In genomic region chr9:105883847-105884246, GRCh38 we compare ENCODE assay signal across 11 cellular contexts.
A peak's percentile ranks its signal among the peaks of the same experiment; 100 is the strongest.
DNase-seq lines count a peak whose midpoint lies in the region; ATAC-seq, FAIRE-seq and TF ChIP-seq lines count a peak whose summit lies in the region.
"Had no signal": no experiment of that assay in that cellular context is flagged by ENCODE, and none has a peak within 500 bp of the region (broad histone marks: within the 10 kb centered on the region; RNA-seq: fewer than 3 reads in every experiment).

No MANE protein-coding gene starts in this region.

- 47 to 72% (median 51%) methylated on average over 2 of the region's 2 CpGs for WGBS in small intestine, 3 donors
- WGBS in HepG2 (ENCODE audit: low lambda C conversion rate), result 0% methylated on average over 1 of the region's 2 CpGs

- no peak overlapping the region for H3K4me3 ChIP-seq in small intestine (ENCODE audit: low read depth in 1 of 2, low read length in 2 of 2)
- no peak overlapping the region for H3K4me3 ChIP-seq in HepG2 (replicated peaks in 1 of 3; ENCODE audit: insufficient read depth in 1 of 3, low read depth in 2 of 3, low read length in 3 of 3)
- H3K4me3 ChIP-seq: thoracic aorta had no signal

- POLR2A ChIA-PET in activated CD8-positive, alpha-beta T cell treated with anti-CD3 and anti-CD28 coated beads, Interleukin-2, amount 10 ng/mL, durations not matched to agents 7 days and 5 days (lab: Charles Lee), result interaction anchor here (0.6 to 2.0 kb wide), 3 partner anchors 9 to 43 kb away, joined by 3 to 5 read pairs (median 3); no protein-coding TSS in a partner anchor
- POLR2A ChIA-PET in HepG2 (lab: Yijun Ruan, JAX), result no interaction called here

- peak overlapping the region; percentile 14 for H3K4me3 Mint-ChIP-seq in activated CD8-positive, alpha-beta T cell treated with anti-CD3 and anti-CD28 coated beads, Interleukin-2, amount 10 ng/mL, durations not matched to agents 7 days and 5 days

- H3K9me3 ChIP-seq in small intestine (ENCODE audit: control insufficient read depth, low read depth), result no peaks in the 10 kb centered on the region
- H3K9me3 ChIP-seq in HepG2 (ENCODE audit: low read length), result no peaks in the 10 kb centered on the region
- H3K9me3 ChIP-seq: thoracic aorta had no signal

- in situ Hi-C loops in HepG2 (cut with HindIII; ENCODE audit: extremely low pct_ligation_motif_present, low pct_unique_long_range_greater_than_20kb), result loop anchor here (5.0 kb wide), 1 partner anchor 42 kb away; no protein-coding TSS in a partner anchor

- H3K27me3 Mint-ChIP-seq in activated CD8-positive, alpha-beta T cell treated with anti-CD3 and anti-CD28 coated beads, Interleukin-2, amount 10 ng/mL, durations not matched to agents 7 days and 5 days (ENCODE audit: low read depth), result peaks cover 19% of the 10 kb centered on the region

- intact Hi-C loops in HepG2 (cut with micrococcal nuclease; ENCODE audit: unreplicated experiment), result loop anchor here (5.0 kb wide), 1 partner anchor 277 kb away; no protein-coding TSS in a partner anchor

- no peak overlapping the region for H3K9ac ChIP-seq in HepG2 (ENCODE audit: insufficient read depth, low read depth, low read length)

- peak overlapping the region; percentile 13 for H3K27ac Mint-ChIP-seq in activated CD8-positive, alpha-beta T cell treated with anti-CD3 and anti-CD28 coated beads, Interleukin-2, amount 10 ng/mL, durations not matched to agents 7 days and 5 days

- H3K4me2 ChIP-seq in HepG2 (ENCODE audit: low read depth, low read length), result no peak overlapping the region

- no peak for TF ChIP-seq RAD21 in HepG2 (CRISPR knock-in tag; IDR thresholded peaks at IDR 0.05)

- CTCF ChIA-PET in activated CD8-positive, alpha-beta T cell treated with anti-CD3 and anti-CD28 coated beads, Interleukin-2, amount 10 ng/mL, durations not matched to agents 7 days and 5 days (lab: Charles Lee), result interaction anchor here (1.3 to 8.8 kb wide), 4 partner anchors 11 to 44 kb away, joined by 3 to 245 read pairs (median 30); no protein-coding TSS in a partner anchor
- CTCF ChIA-PET in HepG2 (lab: Yijun Ruan, JAX; ENCODE audit: low intra/inter-chr PET ratio, low total read pairs), result no interaction called here

- H3K36me3 ChIP-seq in small intestine (ENCODE audit: control insufficient read depth in 2 of 2, insufficient read depth in 2 of 2, low read length in 2 of 2) (no peaks in the 10 kb centered on the region), HepG2 (replicated peaks in 1 of 2; ENCODE audit: control insufficient read depth in 1 of 2, insufficient read depth in 2 of 2, low read length in 2 of 2) (no peaks in the 10 kb centered on the region)
- H3K36me3 ChIP-seq: thoracic aorta had no signal

- FAIRE-seq in small intestine (lab: Jason Lieb, UNC), result no peak
- FAIRE-seq in HepG2 (lab: Jason Lieb, UNC), result no peak

- BruUV-seq in HepG2 (replicated peaks; lab: Mats Ljungman, UMichigan), result no TSS peak

- no peak overlapping the region for H2AFZ ChIP-seq in HepG2 (ENCODE audit: low read length)

- ATAC-seq in GM18861 (IDR thresholded peaks at IDR 0.05; ENCODE audit: unreplicated experiment), result peak; percentile 93
- peak; percentile 84 for ATAC-seq in GM21528 (IDR thresholded peaks at IDR 0.05; ENCODE audit: low FRiP score, unreplicated experiment)
- ATAC-seq in HG03432 (IDR thresholded peaks at IDR 0.05; ENCODE audit: unreplicated experiment), result peak; percentile 95
- peak; percentile 73 for ATAC-seq in activated CD8-positive, alpha-beta T cell treated with anti-CD3 and anti-CD28 coated beads, Interleukin-2, amount 10 ng/mL, durations not matched to agents 7 days and 5 days
- no peak for ATAC-seq in HepG2
- ATAC-seq: right cardiac atrium had no signal

- DNase-seq in activated CD8-positive, alpha-beta T cell treated with anti-CD3 and anti-CD28 coated beads, Interleukin-2, amount 10 ng/mL, durations not matched to agents 7 days and 5 days, result peak; percentile 41
- DNase-seq in small intestine (no peak), HK-2 (ENCODE audit: unreplicated experiment) (no peak), HepG2 (ENCODE audit: low spot score) (no peak), UCSD-AML1 (lab: John Stamatoyannopoulos, UW; ENCODE audit: unreplicated experiment) (no peak)
- DNase-seq: activated CD4-positive, CD25-positive, alpha-beta regulatory T cell; right cardiac atrium had no signal

- H3K79me2 ChIP-seq in HepG2 (ENCODE audit: insufficient read depth, low read length), result no peaks in the 10 kb centered on the region

- no peak for TF ChIP-seq CTCF in HepG2 (CRISPR knock-in tag; IDR thresholded peaks at IDR 0.05)

- TF ChIP-seq EP300 in HepG2 (IDR thresholded peaks at IDR 0.05; ENCODE audit: low read depth in 2 of 2, low read length in 2 of 2), result no peak
- no peak for TF ChIP-seq EP300 in HepG2 (CRISPR knock-in tag; IDR thresholded peaks at IDR 0.05; ENCODE audit: borderline replicate concordance)

- H3K27ac ChIP-seq in small intestine (ENCODE audit: low read depth in 1 of 2, low read length in 1 of 2) (no peak overlapping the region), HepG2 (ENCODE audit: extremely low read length, insufficient read depth, low read length) (no peak overlapping the region)
- H3K27ac ChIP-seq: thoracic aorta had no signal

- no peaks in the 10 kb centered on the region for H3K9me3 Mint-ChIP-seq in activated CD8-positive, alpha-beta T cell treated with anti-CD3 and anti-CD28 coated beads, Interleukin-2, amount 10 ng/mL, durations not matched to agents 7 days and 5 days (ENCODE audit: insufficient read depth)

- H3K4me1 Mint-ChIP-seq in activated CD8-positive, alpha-beta T cell treated with anti-CD3 and anti-CD28 coated beads, Interleukin-2, amount 10 ng/mL, durations not matched to agents 7 days and 5 days (ENCODE audit: low read depth), result peaks cover 47% of the 10 kb centered on the region

- TF ChIP-seq POLR2A in HepG2 (IDR thresholded peaks at IDR 0.05; ENCODE audit: insufficient read depth in 1 of 2, low read depth in 2 of 2, low read length in 2 of 2), result no peak

- H4K20me1 ChIP-seq in HepG2 (ENCODE audit: insufficient read depth, low read length), result no peaks in the 10 kb centered on the region

- H3K36me3 Mint-ChIP-seq in activated CD8-positive, alpha-beta T cell treated with anti-CD3 and anti-CD28 coated beads, Interleukin-2, amount 10 ng/mL, durations not matched to agents 7 days and 5 days (ENCODE audit: low read depth), result no peaks in the 10 kb centered on the region

- no peaks in the 10 kb centered on the region for H3K4me1 ChIP-seq in small intestine (ENCODE audit: control insufficient read depth in 2 of 2, insufficient read depth in 1 of 2, low read depth in 1 of 2, low read length in 1 of 2)
- H3K4me1 ChIP-seq in HepG2 (ENCODE audit: insufficient read depth, low read length), result no peaks in the 10 kb centered on the region

- H3K27me3 ChIP-seq in small intestine (ENCODE audit: control insufficient read depth in 2 of 2, insufficient read depth in 2 of 2, low read length in 2 of 2) (no peaks in the 10 kb centered on the region), HepG2 (ENCODE audit: control insufficient read depth in 1 of 2, insufficient read depth in 2 of 2, low read length in 2 of 2) (no peaks in the 10 kb centered on the region)

TF ChIP-seq in HepG2, 621 proteins besides CTCF, POLR2A, EP300 and RAD21 (continues in another document):
- no peak for TF ChIP-seq RARG (CRISPR knock-in tag; IDR thresholded peaks at IDR 0.05; ENCODE audit: low read depth)
- TF ChIP-seq ZNF605 (CRISPR knock-in tag; IDR thresholded peaks at IDR 0.05), result no peak
- no peak for TF ChIP-seq ZNF501 (CRISPR knock-in tag; IDR thresholded peaks at IDR 0.05)
- no peak for TF ChIP-seq RFX3 (CRISPR knock-in tag; IDR thresholded peaks at IDR 0.05)
- no peak for TF ChIP-seq GMEB2 (CRISPR knock-in tag; IDR thresholded peaks at IDR 0.05; ENCODE audit: low read depth)
- no peak for TF ChIP-seq MATR3 (CRISPR knock-in tag; IDR thresholded peaks at IDR 0.05)
- TF ChIP-seq ZBTB33 (CRISPR knock-in tag; IDR thresholded peaks at IDR 0.05), result no peak
- TF ChIP-seq HMG20A (CRISPR knock-in tag; IDR thresholded peaks at IDR 0.05; ENCODE audit: borderline replicate concordance), result no peak
